ENCODE assay signal across 14 cellular contexts in genomic region chr9:134734270-134734669, GRCh38.
A peak's percentile ranks its signal among the peaks of the same experiment; 100 is the strongest.
DNase-seq lines count a peak whose midpoint lies in the region; ATAC-seq and TF ChIP-seq lines count a peak whose summit lies in the region.
"Had no signal": no experiment of that assay in that cellular context is flagged by ENCODE, and none has a peak within 500 bp of the region (broad histone marks: within the 10 kb centered on the region; RNA-seq: fewer than 3 reads in every experiment).

No MANE protein-coding gene starts in this region.

- in situ Hi-C loops in gastrocnemius medialis (cut with MboI; ENCODE audit: low sequenced_read_pairs in 4 of 4), result loop anchor here in 1 of 4 donors (25.0 kb wide), 1 partner anchor 272 kb away; no protein-coding TSS in a partner anchor

- peaks cover 0 to 2% of the 10 kb centered on the region in 2 donors for H3K36me3 Mint-ChIP-seq in activated naive CD4-positive, alpha-beta T cell treated with anti-CD3 and anti-CD28 coated beads, Interleukin-2, amount 50 U/mL, for 72 hours
- H3K36me3 Mint-ChIP-seq: stimulated activated effector memory CD8-positive, alpha-beta T cell treated with anti-CD3 and anti-CD28 coated beads, Interleukin-12 subunit alpha, Interleukin-12 subunit beta, amount 100 ng/mL, for 72 hours had no signal

- H4K20me1 ChIP-seq in osteoblast (ENCODE audit: insufficient read depth, low read length), result peaks cover 67% of the 10 kb centered on the region

- H3K4me3 ChIP-seq in SJCRH30, result no peak overlapping the region
- no peak overlapping the region for H3K4me3 ChIP-seq in fibroblast of the aortic adventitia (ENCODE audit: low read depth, low read length)
- H3K4me3 ChIP-seq in gastrocnemius medialis, result no peak overlapping the region
- no peak overlapping the region for H3K4me3 ChIP-seq in osteoblast (ENCODE audit: insufficient read depth, low read length)
- H3K4me3 ChIP-seq: mucosa of descending colon had no signal

- H3K4me2 ChIP-seq in osteoblast (ENCODE audit: insufficient read depth, low read length), result no peak overlapping the region

- H3K27me3 ChIP-seq in SJCRH30 (no peaks in the 10 kb centered on the region), gastrocnemius medialis (peaks cover 8 to 27% (median 18%) of the 10 kb centered on the region in 3 donors), osteoblast (ENCODE audit: insufficient read depth, low read length) (no peaks in the 10 kb centered on the region)

- peaks cover 44% of the 10 kb centered on the region for H3K79me2 ChIP-seq in osteoblast (ENCODE audit: insufficient read depth, low read length)

- no peak overlapping the region for H3K27ac Mint-ChIP-seq in activated naive CD4-positive, alpha-beta T cell treated with anti-CD3 and anti-CD28 coated beads, Interleukin-2, amount 50 U/mL, for 72 hours
- H3K27ac Mint-ChIP-seq: stimulated activated effector memory CD8-positive, alpha-beta T cell treated with anti-CD3 and anti-CD28 coated beads, Interleukin-12 subunit alpha, Interleukin-12 subunit beta, amount 100 ng/mL, for 72 hours had no signal

- no peaks in the 10 kb centered on the region for H3K9me3 ChIP-seq in SJCRH30 (replicated peaks)
- no peaks in the 10 kb centered on the region for H3K9me3 ChIP-seq in gastrocnemius medialis
- no peaks in the 10 kb centered on the region for H3K9me3 ChIP-seq in osteoblast (ENCODE audit: low read depth, low read length)
- H3K9me3 ChIP-seq: mucosa of descending colon had no signal

- H3K9me3 Mint-ChIP-seq in activated naive CD4-positive, alpha-beta T cell treated with anti-CD3 and anti-CD28 coated beads, Interleukin-2, amount 50 U/mL, for 72 hours, result peaks cover 2% of the 10 kb centered on the region in 2 donors
- H3K9me3 Mint-ChIP-seq: central memory CD8-positive, alpha-beta T cell had no signal

- no peak for TF ChIP-seq POLR2A in gastrocnemius medialis (IDR thresholded peaks at IDR 0.05)

- intact Hi-C loops in gastrocnemius medialis (cut with DNase I; ENCODE audit: low total_unique reads), result loop anchor here (10.0 kb wide), 1 partner anchor 569 kb away; the partner anchor contains the start of gene RNU6ATAC

- TF ChIP-seq CTCF in fibroblast of the aortic adventitia (IDR thresholded peaks at IDR 0.05; ENCODE audit: insufficient read depth, low read length) (no peak), gastrocnemius medialis (IDR thresholded peaks at IDR 0.05 in 4 of 5, conservative IDR thresholded peaks at IDR 0.05 in 1 of 5) (no peak), osteoblast (IDR thresholded peaks at IDR 0.05; ENCODE audit: extremely low read depth, low read depth, low read length) (no peak)

- peaks cover 59% of the 10 kb centered on the region for H3K4me1 ChIP-seq in SJCRH30
- peaks cover 10 to 13% of the 10 kb centered on the region in 2 donors for H3K4me1 ChIP-seq in gastrocnemius medialis
- no peaks in the 10 kb centered on the region for H3K4me1 ChIP-seq in osteoblast (ENCODE audit: insufficient read depth, low read length)

- H3K27ac ChIP-seq in SJCRH30 (peak overlapping the region; percentile 93), gastrocnemius medialis (peak overlapping the region in 2 of 4 donors; percentile 28 to 47), osteoblast (ENCODE audit: low read depth, low read length) (no peak overlapping the region)

- peaks cover 9% of the 10 kb centered on the region; the same call in 1 of the 2 replicates for H3K36me3 ChIP-seq in SJCRH30
- no peaks in the 10 kb centered on the region for H3K36me3 ChIP-seq in gastrocnemius medialis
- H3K36me3 ChIP-seq in osteoblast (ENCODE audit: insufficient read depth, low read length), result peaks cover 78% of the 10 kb centered on the region

- H2AFZ ChIP-seq in osteoblast (ENCODE audit: low read length), result no peak overlapping the region

- peak in 1 of 2 donors; percentile 29 for ATAC-seq in gastrocnemius medialis
- no peak for ATAC-seq in activated naive CD4-positive, alpha-beta T cell treated with anti-CD3 and anti-CD28 coated beads, Interleukin-2, amount 50 U/mL, for 72 hours
- ATAC-seq: mucosa of descending colon; PC-3; stimulated activated effector memory CD8-positive, alpha-beta T cell treated with anti-CD3 and anti-CD28 coated beads, Interleukin-12 subunit alpha, Interleukin-12 subunit beta, amount 100 ng/mL, for 72 hours had no signal

- peak; percentile 65 for DNase-seq in GM03348 (ENCODE audit: low spot score)
- peak; percentile 86 to 94 for DNase-seq in SJCRH30
- peak; percentile 86 for DNase-seq in fibroblast of the aortic adventitia (ENCODE audit: low read depth)
- peak; percentile 41 to 56 for DNase-seq in gastrocnemius medialis
- DNase-seq in SIG-M5 (lab: John Stamatoyannopoulos, UW), result no peak
- DNase-seq in HT-29 (ENCODE audit: low spot score), result no peak
- no peak for DNase-seq in osteoblast (ENCODE audit: insufficient read length, low spot score, missing footprints)
- DNase-seq in activated naive CD4-positive, alpha-beta T cell treated with anti-CD3 and anti-CD28 coated beads, Interleukin-2, amount 50 U/mL, for 72 hours (ENCODE audit: low spot score in 2 of 2), result no peak
- DNase-seq: head of caudate nucleus, NCI-H2029, PC-3 had no signal

Comparison
In these comparisons a context has a peak if more than half of its experiments do, and no peak if none do; other contexts are left out.
1. DNase-seq: peak in GM03348 (single experiment), SJCRH30 (2 of 2), fibroblast of the aortic adventitia (single experiment) and gastrocnemius medialis (2 of 2); none in SIG-M5 (single experiment), HT-29 (single experiment), osteoblast (single experiment) and activated naive CD4-positive, alpha-beta T cell treated with anti-CD3 and anti-CD28 coated beads, Interleukin-2, amount 50 U/mL, for 72 hours (0 of 2).